Comparison of ENCODE assay signal across 1 cellular context in genomic region chr12:54350743-54351142, GRCh38.
A peak's percentile ranks its signal among the peaks of the same experiment; 100 is the strongest.
TF ChIP-seq lines count a peak whose summit lies in the region.

No MANE protein-coding gene starts in this region.

TF ChIP-seq in GM12878, 131 proteins besides CTCF, POLR2A, EP300 and RAD21:
- TF ChIP-seq NBN (IDR thresholded peaks at IDR 0.05) (no peak), E2F4 (IDR thresholded peaks at IDR 0.05; ENCODE audit: low read depth, low read length) (no peak), SMAD5 (IDR thresholded peaks at IDR 0.05; ENCODE audit: low read depth) (0 out of 2 replicates have a peak, but pooled peaks have one; percentile 19)
TF ChIP-seq in GM12878: peak in this region for 1.
